ENCODE assay signal across 19 cellular contexts in the genomic region with DNA sequence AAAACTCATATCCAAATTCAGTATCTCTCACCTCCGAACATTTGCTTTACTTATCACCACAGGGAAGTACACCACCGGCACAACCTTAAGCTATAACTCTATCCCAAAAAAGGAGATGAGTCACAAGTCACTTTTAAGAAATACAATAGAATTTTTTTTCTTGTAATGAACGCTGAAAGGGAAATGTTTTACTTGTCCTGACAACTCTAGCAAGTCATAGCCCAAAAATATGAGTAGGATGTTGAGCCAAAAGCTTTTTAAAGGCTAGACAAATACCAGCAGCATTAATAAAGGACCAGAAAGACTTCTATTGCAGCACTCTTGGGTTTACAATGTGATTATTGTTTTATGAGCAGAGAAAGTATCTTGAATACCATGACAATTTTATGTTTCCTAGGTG.
DNase-seq lines count a peak whose midpoint lies in the region; FAIRE-seq and TF ChIP-seq lines count a peak whose summit lies in the region.
"Had no signal": no experiment of that assay in that cellular context is flagged by ENCODE, and none has a peak within 500 bp of the region (broad histone marks: within the 10 kb centered on the region; RNA-seq: fewer than 3 reads in every experiment).

No MANE protein-coding gene starts in this region.

- no peak overlapping the region for H3K4me3 ChIP-seq in brain microvascular endothelial cell (ENCODE audit: low read depth, low read length)
- no peak overlapping the region for H3K4me3 ChIP-seq in fibroblast of the aortic adventitia (ENCODE audit: low read depth, low read length)
- no peak overlapping the region for H3K4me3 ChIP-seq in effector memory CD4-positive, alpha-beta T cell (ENCODE audit: insufficient read depth, low read depth, low read length, poor library complexity, severe bottlenecking)
- H3K4me3 ChIP-seq: left lung, tibial nerve had no signal

- no peaks in the 10 kb centered on the region for H3K36me3 Mint-ChIP-seq in HFFc6 (ENCODE audit: low read depth)
- H3K36me3 Mint-ChIP-seq: WTC11 had no signal

- no peaks in the 10 kb centered on the region for H3K27me3 ChIP-seq in brain microvascular endothelial cell (replicated peaks)
- no peaks in the 10 kb centered on the region for H3K27me3 ChIP-seq in effector memory CD4-positive, alpha-beta T cell (replicated peaks; ENCODE audit: control insufficient read depth, insufficient read depth, low read length, poor library complexity, severe bottlenecking)
- H3K27me3 ChIP-seq: left lung, tibial nerve had no signal

- H3K27ac Mint-ChIP-seq in HFFc6: peak overlapping the region; percentile 78
- H3K27ac Mint-ChIP-seq: CD4-positive, alpha-beta T cell; WTC11 had no signal

- TF ChIP-seq CTCF in HFFc6 (IDR thresholded peaks at IDR 0.05) (no peak), brain microvascular endothelial cell (IDR thresholded peaks at IDR 0.05; ENCODE audit: low read depth, low read length, missing control alignments) (no peak), fibroblast of the aortic adventitia (IDR thresholded peaks at IDR 0.05; ENCODE audit: insufficient read depth, low read length) (no peak)

- H3K9me3 ChIP-seq in effector memory CD4-positive, alpha-beta T cell (ENCODE audit: control insufficient read depth, low read length): no peaks in the 10 kb centered on the region
- H3K9me3 ChIP-seq: left lung, tibial nerve had no signal

- H3K4me1 Mint-ChIP-seq in HFFc6 (ENCODE audit: low read depth): peaks cover 62% of the 10 kb centered on the region
- H3K4me1 Mint-ChIP-seq: WTC11 had no signal

- H3K27me3 Mint-ChIP-seq in HFFc6 (ENCODE audit: insufficient read depth): no peaks in the 10 kb centered on the region

- in situ Hi-C loops in brain microvascular endothelial cell (cut with HindIII; ENCODE audit: low pct_ligation_motif_present, low sequenced_read_pairs): no loop called here

- peak overlapping the region; percentile 54 for H3K4me3 Mint-ChIP-seq in HFFc6
- H3K4me3 Mint-ChIP-seq: CD4-positive, alpha-beta T cell; WTC11 had no signal

- FAIRE-seq in urothelium cell line (lab: Jason Lieb, UNC): no peak
- FAIRE-seq: colon, small intestine had no signal

- no peaks in the 10 kb centered on the region for H3K36me3 ChIP-seq in brain microvascular endothelial cell (replicated peaks)
- no peaks in the 10 kb centered on the region for H3K36me3 ChIP-seq in effector memory CD4-positive, alpha-beta T cell (ENCODE audit: control insufficient read depth, insufficient read depth, low read length)
- H3K36me3 ChIP-seq: left lung, tibial nerve had no signal

- DNase-seq in HFFc6 (peak; percentile 85), brain microvascular endothelial cell (no peak), fibroblast of the aortic adventitia (ENCODE audit: low read depth) (peak; percentile 92), urothelium cell line (ENCODE audit: low spot score) (peak; percentile 16), Kasumi-1 (lab: John Stamatoyannopoulos, UW) (no peak)
- no peak for DNase-seq in effector memory CD4-positive, alpha-beta T cell
- no peak for DNase-seq in NK-92 treated with Interleukin-12 subunit alpha and Interleukin-12 subunit beta, amount 100 ng/mL, for 24 hours (lab: John Stamatoyannopoulos, UW)
- DNase-seq: activated effector memory CD4-positive, alpha-beta T cell treated with Interleukin-2 at 50 U/mL for 16 hours; amygdala; CD4-positive, alpha-beta T cell; KG1; left lung; NCI-H1417; NCI-H2227 treated with DMSO at 0.1 percent for 48 hours; small intestine had no signal

- H3K4me1 ChIP-seq in effector memory CD4-positive, alpha-beta T cell (ENCODE audit: control insufficient read depth, insufficient read depth, low read length, poor library complexity, severe bottlenecking): no peaks in the 10 kb centered on the region
- H3K4me1 ChIP-seq: left lung, parathyroid adenoma, tibial nerve had no signal

- H3K27ac ChIP-seq in brain microvascular endothelial cell: peak overlapping the region; percentile 14
- H3K27ac ChIP-seq in effector memory CD4-positive, alpha-beta T cell (ENCODE audit: insufficient read depth, low read length, poor library complexity, severe bottlenecking): no peak overlapping the region
- H3K27ac ChIP-seq: left lung, parathyroid adenoma, tibial nerve had no signal

- H3K9me3 Mint-ChIP-seq in HFFc6: no peaks in the 10 kb centered on the region
- H3K9me3 Mint-ChIP-seq: WTC11 had no signal

Comparison
In these comparisons a context has a peak if more than half of its experiments do, and no peak if none do; other contexts are left out.
1. DNase-seq: peak in HFFc6 (single experiment), fibroblast of the aortic adventitia (single experiment) and urothelium cell line (single experiment); none in brain microvascular endothelial cell (single experiment), effector memory CD4-positive, alpha-beta T cell (0 of 3), NK-92 treated with Interleukin-12 subunit alpha and Interleukin-12 subunit beta, amount 100 ng/mL, for 24 hours (single experiment) and Kasumi-1 (0 of 2).